Comparison of ENCODE assay signal across 19 cellular contexts in genomic region chr15:29476503-29477080, GRCh38.
"Had no signal": no experiment of that assay in that cellular context is flagged by ENCODE, and none has a peak within 500 bp of the region (broad histone marks: within the 10 kb centered on the region; RNA-seq: fewer than 3 reads in every experiment).

No MANE protein-coding gene starts in this region.

- ATAC-seq: esophagus mucosa; gastroesophageal sphincter; left cardiac atrium; left ventricle myocardium superior; natural killer cell treated with Interleukin-12 subunit alpha and Interleukin-12 subunit beta and Interleukin-15 and Interleukin-18, amount 100 ng/mL, for 72 hours; psoas muscle; stimulated activated effector memory CD8-positive, alpha-beta T cell treated with anti-CD3 and anti-CD28 coated beads, Interleukin-12 subunit alpha, Interleukin-12 subunit beta, amount 100 ng/mL, for 72 hours; stimulated activated naive CD8-positive, alpha-beta T cell treated with anti-CD3 and anti-CD28 coated beads, Interleukin-15, Interleukin-2, amounts not matched to agents 100 U/mL and 50 U/mL, for 24 hours; upper lobe of right lung had no signal

- DNase-seq: effector memory CD4-positive, alpha-beta T cell; immature natural killer cell; kidney; left cardiac atrium; left ventricle myocardium superior; mesenchymal stem cell; midbrain; psoas muscle; retina; right lobe of liver; stimulated activated CD4-positive, alpha-beta T cell treated with anti-CD3 and anti-CD28 coated beads, Interleukin-4, amount 100 ng/mL, for 1 hour; stimulated activated CD8-positive, alpha-beta memory T cell treated with anti-CD3 and anti-CD28 coated beads, Interleukin-4, amount 100 ng/mL, for 48 hours; stimulated activated naive CD8-positive, alpha-beta T cell treated with anti-CD3 and anti-CD28 coated beads, Interleukin-15, Interleukin-2, amounts not matched to agents 100 U/mL and 50 U/mL, for 24 hours; tibial artery; upper lobe of right lung had no signal
